In genomic region chr6:10556496-10557391, GRCh38 we compare ENCODE assay signal across 1 cellular context.
TF ChIP-seq lines count a peak whose summit lies in the region.

No MANE protein-coding gene starts in this region.

TF ChIP-seq in GM23338, 12 proteins besides CTCF, POLR2A, EP300 and RAD21 (continued from another document):
- TF ChIP-seq ZNF462 (CRISPR knock-in tag; IDR thresholded peaks at IDR 0.05) = no peak
- TF ChIP-seq EZH2 (IDR thresholded peaks at IDR 0.05; ENCODE audit: low read depth, unreplicated experiment) = no peak
- no peak for TF ChIP-seq REST (IDR thresholded peaks at IDR 0.05; ENCODE audit: unreplicated experiment)
- TF ChIP-seq STAT1 (IDR thresholded peaks at IDR 0.05; ENCODE audit: unreplicated experiment) = no peak
- no peak for TF ChIP-seq CREB1 (CRISPR knock-in tag; IDR thresholded peaks at IDR 0.05; ENCODE audit: low read depth)
- no peak for TF ChIP-seq NANOG (IDR thresholded peaks at IDR 0.05; ENCODE audit: borderline replicate concordance)
